10 cellular contexts compared by ENCODE assay signal in genomic region chr12:4858385-4858784, GRCh38. TPM values are rescaled to one million over a fixed set of nuclear protein-coding genes. Genes with fewer than 3 reads are reported as not detected.
DNase-seq lines count a peak whose midpoint lies in the region; ATAC-seq, FAIRE-seq and TF ChIP-seq lines count a peak whose summit lies in the region.
"Had no signal": no experiment of that assay in that cellular context is flagged by ENCODE, and none has a peak within 500 bp of the region (broad histone marks: within the 10 kb centered on the region; RNA-seq: fewer than 3 reads in every experiment).

No MANE protein-coding gene starts in this region.

- FAIRE-seq in D721Med (lab: Jason Lieb, UNC) = no peak
- no peak for FAIRE-seq in kidney (lab: Jason Lieb, UNC)

- no peaks in the 10 kb centered on the region for H3K9me3 ChIP-seq in kidney (ENCODE audit: control insufficient read depth in 1 of 2, low read length in 2 of 2)

- DNase-seq in D721Med (ENCODE audit: insufficient read length, low spot score) = no peak
- DNase-seq in HuH-7.5 (ENCODE audit: low spot score) = peak; percentile 29
- peak; percentile 42 for DNase-seq in endothelial cell (ENCODE audit: low spot score)
- peak; percentile 49 for DNase-seq in nephron progenitor cell
- DNase-seq in activated CD4-positive, CD25-positive, alpha-beta regulatory T cell treated with anti-CD3 and anti-CD28 coated beads, Interleukin-2, amount 50 U/mL, for 72 hours = no peak
- DNase-seq in H4 (ENCODE audit: low spot score) = no peak
- DNase-seq in kidney = no peak

- TF ChIP-seq CTCF in D721Med (IDR thresholded peaks at IDR 0.05; ENCODE audit: insufficient read depth, missing control alignments) (peak; percentile 2), endothelial cell (IDR thresholded peaks at IDR 0.05; ENCODE audit: unreplicated experiment) (no peak), nephron progenitor cell (IDR thresholded peaks at IDR 0.05) (no peak), kidney (IDR thresholded peaks at IDR 0.05; ENCODE audit: borderline replicate concordance, extremely low read depth, insufficient read depth) (no peak)

- no peak for ATAC-seq in GM19324 (IDR thresholded peaks at IDR 0.05; ENCODE audit: low FRiP score, unreplicated experiment)

- no peak overlapping the region for H3K4me3 Mint-ChIP-seq in endothelial cell (ENCODE audit: unreplicated experiment)
- H3K4me3 Mint-ChIP-seq in nephron progenitor cell = peak overlapping the region; percentile 77

- intact Hi-C loops in kidney (cut with DNase I) = no loop called here

- H3K36me3 ChIP-seq in kidney (ENCODE audit: control insufficient read depth in 1 of 2, insufficient read depth in 2 of 2, low read length in 2 of 2) = no peaks in the 10 kb centered on the region

- H3K27ac Mint-ChIP-seq in endothelial cell (ENCODE audit: unreplicated experiment) (no peak overlapping the region), nephron progenitor cell (no peak overlapping the region)
- H3K27ac Mint-ChIP-seq: HFFc6 had no signal

- no peak overlapping the region for H3K27ac ChIP-seq in kidney (ENCODE audit: low read depth in 2 of 2, low read length in 2 of 2)

- no peaks in the 10 kb centered on the region for H3K9me3 Mint-ChIP-seq in endothelial cell (ENCODE audit: unreplicated experiment)
- no peaks in the 10 kb centered on the region for H3K9me3 Mint-ChIP-seq in nephron progenitor cell
- H3K9me3 Mint-ChIP-seq: HFFc6 had no signal

- H3K4me3 ChIP-seq in kidney (ENCODE audit: low read length in 2 of 2) = no peak overlapping the region

- H3K4me1 ChIP-seq in kidney (ENCODE audit: control insufficient read depth in 1 of 2, insufficient read depth in 1 of 2, low read depth in 1 of 2, low read length in 2 of 2) = peaks cover 0 to 11% of the 10 kb centered on the region in 2 donors

- no peak overlapping the region for H3K9ac ChIP-seq in kidney (ENCODE audit: low read length in 2 of 2)

- H3K27me3 Mint-ChIP-seq in endothelial cell (ENCODE audit: unreplicated experiment) = peaks cover 16% of the 10 kb centered on the region
- H3K27me3 Mint-ChIP-seq in nephron progenitor cell (ENCODE audit: low read depth, poor library complexity) = peaks cover 84% of the 10 kb centered on the region

- H3K36me3 Mint-ChIP-seq in endothelial cell (ENCODE audit: low read depth, unreplicated experiment) (no peaks in the 10 kb centered on the region), nephron progenitor cell (ENCODE audit: low read depth) (no peaks in the 10 kb centered on the region)

- H3K4me1 Mint-ChIP-seq in endothelial cell (ENCODE audit: unreplicated experiment) (peaks cover 12% of the 10 kb centered on the region), nephron progenitor cell (peaks cover 32% of the 10 kb centered on the region)

RNA-seq across cellular contexts. Expression of gene KCNA1, which starts 51.3 kb away (rescaled TPM):
- 0.62 TPM for total RNA-seq in endothelial cell (ENCODE audit: unreplicated experiment)
- 0.37 TPM in 1 of 2 replicates, not detected in the other for total RNA-seq in H4 (2014; rRNA removed; shearing (Covaris generic))
- total RNA-seq in kidney = not detected
- not detected for polyA plus RNA-seq in kidney (ENCODE audit: insufficient read depth, low read depth, low replicate concordance)
- total RNA-seq: HFFc6; T-helper 2 cell treated with Interferon-gamma antibody and Interleukin-4, amounts not matched to agents 100 ng/mL and 5 ng/mL, for 36 hours had no signal

Comparison
In these comparisons a context has a peak if more than half of its experiments do, and no peak if none do; other contexts are left out.
1. DNase-seq: peak in HuH-7.5 (single experiment), endothelial cell (single experiment) and nephron progenitor cell (single experiment); none in D721Med (single experiment), activated CD4-positive, CD25-positive, alpha-beta regulatory T cell treated with anti-CD3 and anti-CD28 coated beads, Interleukin-2, amount 50 U/mL, for 72 hours (single experiment), H4 (single experiment) and kidney (single experiment).